ENCODE assay signal across 8 cellular contexts in the genomic region with DNA sequence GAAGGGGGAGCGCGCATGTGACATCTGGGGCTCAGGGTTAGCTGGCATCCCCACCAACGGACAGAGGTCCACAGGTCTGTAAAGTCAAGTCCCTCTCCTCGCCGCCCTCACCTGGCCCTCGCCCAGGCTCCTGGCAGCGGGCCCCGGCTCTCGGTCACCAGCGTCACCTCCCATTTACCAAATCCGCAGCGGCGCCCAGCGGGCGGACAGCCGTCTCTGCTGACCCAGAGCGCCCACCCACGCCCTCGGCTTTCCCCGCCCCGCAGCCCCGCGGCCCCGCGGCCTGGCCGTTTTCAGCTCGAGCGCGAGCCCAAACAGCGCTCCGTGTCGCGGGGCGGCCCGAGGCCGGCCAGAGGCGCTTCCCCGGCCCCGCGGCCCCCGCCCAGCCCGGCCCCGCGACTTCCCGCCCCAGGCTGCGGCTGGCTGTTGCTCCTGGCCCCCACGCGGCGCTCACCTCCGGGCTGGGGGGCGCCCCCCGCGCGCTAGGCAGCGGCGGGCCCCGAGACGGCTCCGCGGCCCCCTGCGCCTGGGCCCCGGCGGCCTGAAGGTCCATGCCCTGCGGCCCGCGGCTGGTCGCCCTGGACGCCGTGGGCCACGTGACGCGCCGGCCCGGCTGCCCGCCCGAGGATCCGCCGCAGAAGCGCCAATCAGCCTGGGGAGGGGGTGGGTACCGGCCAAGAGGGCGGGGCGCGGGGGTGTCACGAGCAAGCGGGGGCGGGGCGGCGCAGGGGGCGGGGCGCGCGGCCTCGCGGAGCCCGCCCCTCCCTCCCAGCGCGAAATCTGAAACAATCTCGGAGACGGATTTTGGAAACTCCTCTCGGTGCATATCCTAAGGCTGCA. TPM values are rescaled to one million over a fixed set of nuclear protein-coding genes. Genes with fewer than 3 reads are reported as not detected.
DNase-seq lines count a peak whose midpoint lies in the region; ATAC-seq and TF ChIP-seq lines count a peak whose summit lies in the region.

Gene COPRS (minus strand): TSS at position 598 of the 840 bp plus-strand sequence. CDS start 45 bp downstream, at position 553.

- peak within 1 kb of the TSS; percentile 47 to 99 (median 60) for H3K4me3 ChIP-seq in liver (ENCODE audit: low read depth in 1 of 3, low read length in 3 of 3)

- ATAC-seq in HG03108 (IDR thresholded peaks at IDR 0.05; ENCODE audit: unreplicated experiment) = peak; percentile 66

- peaks cover 0 to 16% (median 13%) of the 10 kb centered on the region in 4 donors for H3K4me1 ChIP-seq in liver (ENCODE audit: control insufficient read depth in 4 of 4, insufficient read depth in 4 of 4, low read length in 3 of 4)

- TF ChIP-seq CTCF in liver (IDR thresholded peaks at IDR 0.05; ENCODE audit: low read depth, low read length, missing input control) = no peak

- under 1% methylated on average over 100 of the region's 100 CpGs for WGBS in liver

- H3K36me3 ChIP-seq in liver (ENCODE audit: control insufficient read depth in 4 of 4, insufficient read depth in 3 of 4, low read depth in 1 of 4, low read length in 3 of 4) = peaks cover 8 to 20% (median 13%) of the 10 kb centered on the region in 4 donors

- peak within 1 kb of the TSS; percentile 37 to 78 for H3K9ac ChIP-seq in liver (ENCODE audit: low read depth in 1 of 2, low read length in 2 of 2)

- H3K9me3 ChIP-seq in liver (ENCODE audit: control insufficient read depth in 4 of 4, low read length in 3 of 4) = no peaks in the 10 kb centered on the region

- H3K27ac ChIP-seq in liver (ENCODE audit: low read depth in 1 of 2, low read length in 2 of 2) = peak within 1 kb of the TSS; percentile 55 to 74

- TF ChIP-seq RAD21 in liver (IDR thresholded peaks at IDR 0.05) = peak; percentile 33 to 35

- DNase-seq in DMS153 treated with DMSO at 0.1 percent for 48 hours (lab: John Stamatoyannopoulos, UW; ENCODE audit: unreplicated experiment) (peak; percentile 20), DMS153 (lab: John Stamatoyannopoulos, UW) (no peak), NCI-H748 (lab: John Stamatoyannopoulos, UW; ENCODE audit: unreplicated experiment) (peak; percentile 88), dermis microvascular lymphatic vessel endothelial cell (ENCODE audit: low read depth in 2 of 2) (peak; percentile 67 to 91)
- peak; percentile 81 to 82 for DNase-seq in activated CD4-positive, alpha-beta T cell treated with anti-CD3 and anti-CD28 coated beads, Interleukin-2, amount 50 U/mL, for 48 hours
- peak; percentile 79 for DNase-seq in stimulated activated CD4-positive, alpha-beta T cell treated with anti-CD3 and anti-CD28 coated beads, Interleukin-4, amount 100 ng/mL, for 1 hour

- H3K27me3 ChIP-seq in liver (ENCODE audit: control insufficient read depth in 4 of 4, insufficient read depth in 4 of 4, low read length in 3 of 4) = no peaks in the 10 kb centered on the region

TF ChIP-seq in liver, 16 proteins besides CTCF, POLR2A, EP300 and RAD21:
- TF ChIP-seq GABPA (IDR thresholded peaks at IDR 0.05 in 1 of 2, conservative IDR thresholded peaks at IDR 0.05 in 1 of 2) (no peak), SP1 (IDR thresholded peaks at IDR 0.05) (peak; percentile 3), EGR1 (IDR thresholded peaks at IDR 0.05; ENCODE audit: low read depth in 2 of 2) (peak in 1 of 2 donors; percentile 29), JUND (IDR thresholded peaks at IDR 0.05) (no peak), YY1 (IDR thresholded peaks at IDR 0.05) (no peak), HNF4A (conservative IDR thresholded peaks at IDR 0.05) (peak in 1 of 2 donors; percentile 41)
- TF ChIP-seq, protein P1, sequence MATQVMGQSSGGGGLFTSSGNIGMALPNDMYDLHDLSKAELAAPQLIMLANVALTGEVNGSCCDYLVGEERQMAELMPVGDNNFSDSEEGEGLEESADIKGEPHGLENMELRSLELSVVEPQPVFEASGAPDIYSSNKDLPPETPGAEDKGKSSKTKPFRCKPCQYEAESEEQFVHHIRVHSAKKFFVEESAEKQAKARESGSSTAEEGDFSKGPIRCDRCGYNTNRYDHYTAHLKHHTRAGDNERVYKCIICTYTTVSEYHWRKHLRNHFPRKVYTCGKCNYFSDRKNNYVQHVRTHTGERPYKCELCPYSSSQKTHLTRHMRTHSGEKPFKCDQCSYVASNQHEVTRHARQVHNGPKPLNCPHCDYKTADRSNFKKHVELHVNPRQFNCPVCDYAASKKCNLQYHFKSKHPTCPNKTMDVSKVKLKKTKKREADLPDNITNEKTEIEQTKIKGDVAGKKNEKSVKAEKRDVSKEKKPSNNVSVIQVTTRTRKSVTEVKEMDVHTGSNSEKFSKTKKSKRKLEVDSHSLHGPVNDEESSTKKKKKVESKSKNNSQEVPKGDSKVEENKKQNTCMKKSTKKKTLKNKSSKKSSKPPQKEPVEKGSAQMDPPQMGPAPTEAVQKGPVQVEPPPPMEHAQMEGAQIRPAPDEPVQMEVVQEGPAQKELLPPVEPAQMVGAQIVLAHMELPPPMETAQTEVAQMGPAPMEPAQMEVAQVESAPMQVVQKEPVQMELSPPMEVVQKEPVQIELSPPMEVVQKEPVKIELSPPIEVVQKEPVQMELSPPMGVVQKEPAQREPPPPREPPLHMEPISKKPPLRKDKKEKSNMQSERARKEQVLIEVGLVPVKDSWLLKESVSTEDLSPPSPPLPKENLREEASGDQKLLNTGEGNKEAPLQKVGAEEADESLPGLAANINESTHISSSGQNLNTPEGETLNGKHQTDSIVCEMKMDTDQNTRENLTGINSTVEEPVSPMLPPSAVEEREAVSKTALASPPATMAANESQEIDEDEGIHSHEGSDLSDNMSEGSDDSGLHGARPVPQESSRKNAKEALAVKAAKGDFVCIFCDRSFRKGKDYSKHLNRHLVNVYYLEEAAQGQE (IDR thresholded peaks at IDR 0.05) = no peak

RNA-seq across cellular contexts. Expression of gene COPRS, which starts in this region (rescaled TPM):
- total RNA-seq in dermis microvascular lymphatic vessel endothelial cell = 58.9 and 60.1 TPM in 2 replicates
- total RNA-seq in liver = 10 to 100 TPM; 15.4 to 24.9 TPM
- 10 to 100 TPM; 30.3 to 50.6 TPM for polyA plus RNA-seq in liver
